In the genomic region with DNA sequence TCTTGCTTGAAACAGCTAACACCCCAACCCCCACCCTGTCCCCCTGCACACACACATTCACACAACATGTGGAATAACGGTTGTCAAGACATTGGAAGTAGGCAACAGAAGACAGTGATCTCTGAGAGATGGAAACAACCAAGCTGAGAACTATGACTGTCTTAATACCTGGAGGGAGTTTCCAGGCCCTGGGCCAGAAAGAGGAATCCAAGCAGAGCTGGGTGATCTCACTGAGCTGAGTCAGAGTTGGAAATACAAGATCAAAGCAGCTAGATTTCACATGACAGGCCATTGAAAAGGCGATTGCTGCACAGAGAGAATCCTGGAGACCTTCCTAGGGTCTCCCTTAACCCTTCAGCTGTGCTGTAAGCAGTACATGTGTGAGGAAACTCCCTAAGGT, we compare ENCODE assay signal across 8 cellular contexts.
DNase-seq lines count a peak whose midpoint lies in the region; ATAC-seq and TF ChIP-seq lines count a peak whose summit lies in the region.

No MANE protein-coding gene starts in this region.

- intact Hi-C loops in CD4-positive, alpha-beta T cell (cut with DNase I, micrococcal nuclease) = loop anchor here in 1 of 2 experiments (5.0 kb wide), 1 partner anchor 46 kb away; no protein-coding TSS in a partner anchor
- intact Hi-C loops in ascending aorta (cut with DNase I) = no loop called here
- intact Hi-C loops in left ventricle myocardium superior (cut with micrococcal nuclease) = no loop called here

- H3K9me3 ChIP-seq in CD4-positive, alpha-beta T cell (ENCODE audit: control insufficient read depth, low read length) = no peaks in the 10 kb centered on the region
- H3K9me3 ChIP-seq in ascending aorta = no peaks in the 10 kb centered on the region

- no peak for DNase-seq in CD4-positive, alpha-beta T cell
- peak; percentile 29 to 57 for DNase-seq in activated naive CD4-positive, alpha-beta T cell treated with anti-CD3 and anti-CD28 coated beads, Interleukin-2, amount 50 U/mL, for 72 hours (ENCODE audit: low spot score in 2 of 2)
- DNase-seq in omental fat pad (ENCODE audit: low spot score) (no peak), ascending aorta (ENCODE audit: low spot score in 2 of 2) (no peak), left ventricle myocardium superior (no peak), Kasumi-1 (lab: John Stamatoyannopoulos, UW) (no peak)

- no peaks in the 10 kb centered on the region for H3K27me3 Mint-ChIP-seq in CD4-positive, alpha-beta T cell

- CTCF ChIA-PET in CD4-positive, alpha-beta T cell (lab: Charles Lee) = interaction anchor here (1.1 kb wide), 2 partner anchors 25 to 48 kb away, joined by 3 to 5 read pairs; no protein-coding TSS in a partner anchor

- POLR2A ChIA-PET in CD4-positive, alpha-beta T cell (lab: Charles Lee) = interaction anchor here (1.3 kb wide), 1 partner anchor 48 kb away, joined by 4 read pairs; no protein-coding TSS in a partner anchor

- H3K4me1 ChIP-seq in ascending aorta = no peaks in the 10 kb centered on the region

- H3K4me3 ChIP-seq in ascending aorta = no peak overlapping the region

- H3K4me3 Mint-ChIP-seq in CD4-positive, alpha-beta T cell = no peak overlapping the region

- H3K27ac ChIP-seq in CD4-positive, alpha-beta T cell (ENCODE audit: low read depth, low read length) = no peak overlapping the region
- H3K27ac ChIP-seq in ascending aorta = no peak overlapping the region

- peaks cover 34% of the 10 kb centered on the region for H3K4me1 Mint-ChIP-seq in CD4-positive, alpha-beta T cell (ENCODE audit: low read depth)

- H3K27ac Mint-ChIP-seq in CD4-positive, alpha-beta T cell = no peak overlapping the region
- H3K27ac Mint-ChIP-seq in activated naive CD4-positive, alpha-beta T cell treated with anti-CD3 and anti-CD28 coated beads, Interleukin-2, amount 50 U/mL, for 72 hours = no peak overlapping the region

- no peaks in the 10 kb centered on the region for H3K9me3 Mint-ChIP-seq in CD4-positive, alpha-beta T cell
- no peaks in the 10 kb centered on the region for H3K9me3 Mint-ChIP-seq in activated naive CD4-positive, alpha-beta T cell treated with anti-CD3 and anti-CD28 coated beads, Interleukin-2, amount 50 U/mL, for 72 hours

- no peak for TF ChIP-seq CTCF in CD4-positive, alpha-beta T cell (IDR thresholded peaks at IDR 0.05)
- TF ChIP-seq CTCF in omental fat pad (IDR thresholded peaks at IDR 0.05) (no peak), ascending aorta (IDR thresholded peaks at IDR 0.05) (no peak)

- H3K27me3 ChIP-seq in CD4-positive, alpha-beta T cell (ENCODE audit: control insufficient read depth, insufficient read depth, low read length) = no peaks in the 10 kb centered on the region
- H3K27me3 ChIP-seq in ascending aorta = no peaks in the 10 kb centered on the region

- no peaks in the 10 kb centered on the region for H3K36me3 Mint-ChIP-seq in CD4-positive, alpha-beta T cell (ENCODE audit: low read depth)
- H3K36me3 Mint-ChIP-seq in activated naive CD4-positive, alpha-beta T cell treated with anti-CD3 and anti-CD28 coated beads, Interleukin-2, amount 50 U/mL, for 72 hours = no peaks in the 10 kb centered on the region

- no peaks in the 10 kb centered on the region for H3K36me3 ChIP-seq in ascending aorta

- ATAC-seq in CD4-positive, alpha-beta T cell (ENCODE audit: poor library complexity) = peak; percentile 28
- ATAC-seq in GM19455 (IDR thresholded peaks at IDR 0.05; ENCODE audit: unreplicated experiment) = peak; percentile 50
- ATAC-seq in HG03457 (IDR thresholded peaks at IDR 0.05; ENCODE audit: unreplicated experiment) = peak; percentile 68
- ATAC-seq in activated naive CD4-positive, alpha-beta T cell treated with anti-CD3 and anti-CD28 coated beads, Interleukin-2, amount 50 U/mL, for 72 hours = peak; percentile 84 to 93
- ATAC-seq in omental fat pad (ENCODE audit: low FRiP score) = peak; percentile 91
- ATAC-seq in left ventricle myocardium superior = no peak

Comparison
In these comparisons a context has a peak if more than half of its experiments do, and no peak if none do; other contexts are left out.
1. DNase-seq: peak in activated naive CD4-positive, alpha-beta T cell treated with anti-CD3 and anti-CD28 coated beads, Interleukin-2, amount 50 U/mL, for 72 hours (2 of 2); none in CD4-positive, alpha-beta T cell (0 of 10), omental fat pad (single experiment), ascending aorta (0 of 2), left ventricle myocardium superior (single experiment) and Kasumi-1 (0 of 2).